19 cellular contexts compared by ENCODE assay signal in the genomic region with DNA sequence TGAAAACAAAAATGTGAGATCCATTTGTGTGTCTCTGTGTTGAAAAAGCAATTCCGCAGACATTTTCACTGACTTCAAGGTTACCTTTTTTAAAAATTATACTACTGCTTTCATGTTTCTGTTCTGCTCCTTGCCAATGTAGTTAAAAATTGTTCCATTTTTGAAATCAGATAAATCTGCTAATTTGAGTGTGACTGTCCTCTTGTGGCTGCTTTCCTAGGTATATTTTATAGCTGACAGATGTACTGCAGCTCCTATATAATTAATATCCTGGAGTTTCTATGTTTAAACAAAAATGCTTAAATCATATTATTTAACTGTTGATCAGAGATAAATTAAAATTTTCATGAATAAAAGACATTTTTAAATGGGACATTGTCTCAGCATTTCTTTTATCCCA.
DNase-seq lines count a peak whose midpoint lies in the region; ATAC-seq, FAIRE-seq and TF ChIP-seq lines count a peak whose summit lies in the region.
"Had no signal": no experiment of that assay in that cellular context is flagged by ENCODE, and none has a peak within 500 bp of the region (broad histone marks: within the 10 kb centered on the region; RNA-seq: fewer than 3 reads in every experiment).

No MANE protein-coding gene starts in this region.

- TF ChIP-seq EP300 in neural cell (conservative IDR thresholded peaks at IDR 0.05; ENCODE audit: poor library complexity, severe bottlenecking), result no peak

- no peak for TF ChIP-seq POLR2A in HCT116 (IDR thresholded peaks at IDR 0.05; ENCODE audit: borderline replicate concordance, extremely low read depth, insufficient read depth, insufficient read length)
- no peak for TF ChIP-seq POLR2A in heart left ventricle (IDR thresholded peaks at IDR 0.05)

- peak overlapping the region; percentile 44; the same call in 1 of the 2 replicates for H3K4me2 ChIP-seq in HCT116 (ENCODE audit: low read length)
- no peak overlapping the region for H3K4me2 ChIP-seq in neural cell (ENCODE audit: low read length)

- ATAC-seq in HCT116 (no peak), sciatic nerve (no peak), heart left ventricle (no peak)
- ATAC-seq: Right ventricle myocardium inferior had no signal

- no peaks in the 10 kb centered on the region for H3K27me3 ChIP-seq in HCT116 (ENCODE audit: insufficient read depth, low read length)
- H3K27me3 ChIP-seq in neural cell (ENCODE audit: insufficient read depth, low read depth, low read length), result no peaks in the 10 kb centered on the region
- H3K27me3 ChIP-seq in heart left ventricle, result no peaks in the 10 kb centered on the region
- H3K27me3 ChIP-seq: BE2C had no signal

- H3K4me3 ChIP-seq in HCT116 (replicated peaks in 1 of 2; ENCODE audit: low read depth in 1 of 2, low read length in 2 of 2), result no peak overlapping the region
- no peak overlapping the region for H3K4me3 ChIP-seq in neural cell (ENCODE audit: low read length)
- no peak overlapping the region for H3K4me3 ChIP-seq in heart left ventricle
- H3K4me3 ChIP-seq: HAP-1 had no signal

- H2AFZ ChIP-seq in HCT116 (ENCODE audit: low read depth, low read length, poor library complexity, severe bottlenecking), result peak overlapping the region; percentile 74
- H2AFZ ChIP-seq in neural cell (ENCODE audit: low read depth, low read length), result no peak overlapping the region

- peaks cover 2 to 16% of the 10 kb centered on the region in 2 experiments; a peak in 2 of 4 replicates for H3K4me1 ChIP-seq in HCT116 (ENCODE audit: control insufficient read depth in 1 of 2, insufficient read depth in 2 of 2, low read length in 2 of 2)
- H3K4me1 ChIP-seq in heart left ventricle, result no peaks in the 10 kb centered on the region
- H3K4me1 ChIP-seq: BE2C had no signal

- intact Hi-C loops in HCT116 (cut with micrococcal nuclease) (no loop called here), sciatic nerve (cut with DNase I) (no loop called here), posterior vena cava (cut with DNase I) (no loop called here), heart left ventricle (cut with DNase I) (no loop called here)

- no peaks in the 10 kb centered on the region for H3K36me3 ChIP-seq in HCT116 (ENCODE audit: control insufficient read depth in 1 of 2, insufficient read depth in 2 of 2, low read length in 2 of 2)
- H3K36me3 ChIP-seq in neural cell (ENCODE audit: insufficient read depth, low read length), result no peaks in the 10 kb centered on the region
- H3K36me3 ChIP-seq in heart left ventricle, result no peaks in the 10 kb centered on the region
- H3K36me3 ChIP-seq: BE2C, HAP-1 had no signal

- H3K9me2 ChIP-seq in HCT116 (ENCODE audit: insufficient read depth) (no peaks in the 10 kb centered on the region), neural cell (ENCODE audit: insufficient read depth, low read length) (no peaks in the 10 kb centered on the region)

- H3F3A ChIP-seq in neural cell (ENCODE audit: insufficient read depth, low read length, poor library complexity, severe bottlenecking), result no peaks in the 10 kb centered on the region

- RAD21 ChIA-PET in HCT116 (lab: Charles Lee; ENCODE audit: low non-redundant PET in 1 of 2, low total read pairs in 2 of 2, uncharacterized antibody in 2 of 2, unreplicated experiment in 2 of 2), result no interaction called here

- DNase-seq in HCT116 (ENCODE audit: low read depth, low spot score) (no peak), RCC 7860 (ENCODE audit: low spot score) (peak; percentile 18), epithelial cell of prostate (ENCODE audit: low read depth, low spot score) (no peak), sciatic nerve (ENCODE audit: low spot score) (no peak), posterior vena cava (ENCODE audit: low spot score) (no peak), heart left ventricle (no peak)
- DNase-seq in stimulated activated CD4-positive, alpha-beta T cell treated with anti-CD3 and anti-CD28 coated beads, Interleukin-12 subunit alpha, Interleukin-12 subunit beta, amount 100 ng/mL, for 4 hours, result no peak
- DNase-seq: BE2C; CD8-positive, alpha-beta memory T cell; NCI-H1092 treated with DMSO at 0.1 percent for 48 hours; NCI-H1694; NCI-H2107; NCI-H345; NCI-H69; NK-92 treated with Interleukin-12 subunit alpha and Interleukin-12 subunit beta, amount 100 ng/mL, for 24 hours; OCI-M1 had no signal

- TF ChIP-seq RAD21 in HCT116 (IDR thresholded peaks at IDR 0.05; ENCODE audit: low read depth), result peak; percentile 9; the same call in 1 of the 2 replicates
- peak; percentile 38 for TF ChIP-seq RAD21 in neural cell (conservative IDR thresholded peaks at IDR 0.05)

- CTCF ChIA-PET in HCT116 (lab: Charles Lee), result no interaction called here

- TF ChIP-seq CTCF in HCT116 (IDR thresholded peaks at IDR 0.05 in 2 of 3, conservative IDR thresholded peaks at IDR 0.05 in 1 of 3; ENCODE audit: borderline replicate concordance in 1 of 3, insufficient read depth in 1 of 3, low read depth in 2 of 3, low read length in 2 of 3), result peak in 1 of 3 experiments; percentile 31; a peak in 1 of 6 replicates
- peak; percentile 41 for TF ChIP-seq CTCF in neural cell (IDR thresholded peaks at IDR 0.05; ENCODE audit: poor library complexity, severe bottlenecking)
- TF ChIP-seq CTCF in heart left ventricle (IDR thresholded peaks at IDR 0.05), result no peak

- POLR2A ChIA-PET in HCT116 (lab: Charles Lee), result no interaction called here

- no peak overlapping the region for H3K9ac ChIP-seq in HCT116 (ENCODE audit: low read length)
- H3K9ac ChIP-seq in neural cell (ENCODE audit: low read length), result no peak overlapping the region

- no peaks in the 10 kb centered on the region for H3K9me3 ChIP-seq in HCT116 (ENCODE audit: control insufficient read depth in 1 of 2, insufficient read depth in 1 of 2, low read depth in 1 of 2, low read length in 2 of 2)
- no peaks in the 10 kb centered on the region for H3K9me3 ChIP-seq in neural cell (ENCODE audit: low read length)
- no peaks in the 10 kb centered on the region for H3K9me3 ChIP-seq in heart left ventricle
- H3K9me3 ChIP-seq: BE2C, HAP-1 had no signal

- WGBS in heart left ventricle, 4 donors, result 94 to 98% (median 96%) methylated on average over 1 of the region's 1 CpG

- H3K79me2 ChIP-seq in HCT116 (ENCODE audit: insufficient read depth, low read length) (no peaks in the 10 kb centered on the region), neural cell (replicated peaks; ENCODE audit: insufficient read depth, low read length) (no peaks in the 10 kb centered on the region)

- BruUV-seq in HCT116 (replicated peaks; lab: Mats Ljungman, UMichigan), result no TSS peak

- H4K20me1 ChIP-seq in HCT116 (ENCODE audit: insufficient read depth) (no peaks in the 10 kb centered on the region), neural cell (ENCODE audit: insufficient read depth) (no peaks in the 10 kb centered on the region)

- H3K27ac ChIP-seq in HCT116 (ENCODE audit: low read depth, low read length) (no peak overlapping the region), epithelial cell of prostate (peak overlapping the region; percentile 29), neural cell (ENCODE audit: low read length) (no peak overlapping the region), heart left ventricle (no peak overlapping the region)

- FAIRE-seq in RCC 7860 (lab: Jason Lieb, UNC), result no peak

TF ChIP-seq in HCT116, 20 proteins besides CTCF, POLR2A, EP300 and RAD21:
- TF ChIP-seq POLR2AphosphoS5 (IDR thresholded peaks at IDR 0.05; ENCODE audit: low read depth, low read length), result no peak
- TF ChIP-seq CBX3 (IDR thresholded peaks at IDR 0.05; ENCODE audit: low read depth), result no peak
- no peak for TF ChIP-seq SP1 (IDR thresholded peaks at IDR 0.05; ENCODE audit: low read depth)
- TF ChIP-seq FOSL1 (IDR thresholded peaks at IDR 0.05; ENCODE audit: low read depth), result no peak
- no peak for TF ChIP-seq YY1 (IDR thresholded peaks at IDR 0.05; ENCODE audit: extremely low read depth, insufficient replicate concordance, low read depth, low read length)

TF ChIP-seq in neural cell, 6 proteins besides CTCF, POLR2A, EP300 and RAD21:
- no peak for TF ChIP-seq SMC3 (conservative IDR thresholded peaks at IDR 0.05; ENCODE audit: poor library complexity)
- TF ChIP-seq, protein P1, sequence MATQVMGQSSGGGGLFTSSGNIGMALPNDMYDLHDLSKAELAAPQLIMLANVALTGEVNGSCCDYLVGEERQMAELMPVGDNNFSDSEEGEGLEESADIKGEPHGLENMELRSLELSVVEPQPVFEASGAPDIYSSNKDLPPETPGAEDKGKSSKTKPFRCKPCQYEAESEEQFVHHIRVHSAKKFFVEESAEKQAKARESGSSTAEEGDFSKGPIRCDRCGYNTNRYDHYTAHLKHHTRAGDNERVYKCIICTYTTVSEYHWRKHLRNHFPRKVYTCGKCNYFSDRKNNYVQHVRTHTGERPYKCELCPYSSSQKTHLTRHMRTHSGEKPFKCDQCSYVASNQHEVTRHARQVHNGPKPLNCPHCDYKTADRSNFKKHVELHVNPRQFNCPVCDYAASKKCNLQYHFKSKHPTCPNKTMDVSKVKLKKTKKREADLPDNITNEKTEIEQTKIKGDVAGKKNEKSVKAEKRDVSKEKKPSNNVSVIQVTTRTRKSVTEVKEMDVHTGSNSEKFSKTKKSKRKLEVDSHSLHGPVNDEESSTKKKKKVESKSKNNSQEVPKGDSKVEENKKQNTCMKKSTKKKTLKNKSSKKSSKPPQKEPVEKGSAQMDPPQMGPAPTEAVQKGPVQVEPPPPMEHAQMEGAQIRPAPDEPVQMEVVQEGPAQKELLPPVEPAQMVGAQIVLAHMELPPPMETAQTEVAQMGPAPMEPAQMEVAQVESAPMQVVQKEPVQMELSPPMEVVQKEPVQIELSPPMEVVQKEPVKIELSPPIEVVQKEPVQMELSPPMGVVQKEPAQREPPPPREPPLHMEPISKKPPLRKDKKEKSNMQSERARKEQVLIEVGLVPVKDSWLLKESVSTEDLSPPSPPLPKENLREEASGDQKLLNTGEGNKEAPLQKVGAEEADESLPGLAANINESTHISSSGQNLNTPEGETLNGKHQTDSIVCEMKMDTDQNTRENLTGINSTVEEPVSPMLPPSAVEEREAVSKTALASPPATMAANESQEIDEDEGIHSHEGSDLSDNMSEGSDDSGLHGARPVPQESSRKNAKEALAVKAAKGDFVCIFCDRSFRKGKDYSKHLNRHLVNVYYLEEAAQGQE (IDR thresholded peaks at IDR 0.05; ENCODE audit: borderline replicate concordance), result no peak
- TF ChIP-seq MXI1 (conservative IDR thresholded peaks at IDR 0.05; ENCODE audit: poor library complexity, severe bottlenecking), result no peak
- TF ChIP-seq TAF1 (IDR thresholded peaks at IDR 0.05; ENCODE audit: low read depth), result no peak
- TF ChIP-seq POLR2AphosphoS5 (IDR thresholded peaks at IDR 0.05), result no peak
- TF ChIP-seq EZH2 (IDR thresholded peaks at IDR 0.05; ENCODE audit: borderline replicate concordance, insufficient read depth, low read length, poor library complexity, severe bottlenecking), result no peak
TF ChIP-seq in neural cell: peak in this region for 0.
